16 cellular contexts compared by ENCODE assay signal in genomic region chr10:88244781-88245350, GRCh38.
DNase-seq lines count a peak whose midpoint lies in the region; ATAC-seq and TF ChIP-seq lines count a peak whose summit lies in the region.
"Had no signal": no experiment of that assay in that cellular context is flagged by ENCODE, and none has a peak within 500 bp of the region (broad histone marks: within the 10 kb centered on the region; RNA-seq: fewer than 3 reads in every experiment).

No MANE protein-coding gene starts in this region.

- no peaks in the 10 kb centered on the region for H4K20me1 ChIP-seq in Karpas-422 (ENCODE audit: insufficient read depth, low read depth, low read length)

- peaks cover 2 to 4% of the 10 kb centered on the region in 2 donors for H3K36me3 Mint-ChIP-seq in stimulated activated naive B cell treated with anti-CD40 and anti-IgM and Interleukin-4, amounts not matched to agents 10 μg/mL and 1 μg/mL and 100 μg/mL, for 72 hours

- H3K9me3 ChIP-seq in esophagus muscularis mucosa (no peaks in the 10 kb centered on the region), Karpas-422 (ENCODE audit: low read length) (no peaks in the 10 kb centered on the region)
- H3K9me3 ChIP-seq: A549 had no signal

- no peak for TF ChIP-seq EP300 in esophagus muscularis mucosa (IDR thresholded peaks at IDR 0.05)

- H3K9ac ChIP-seq in Karpas-422 (ENCODE audit: low read length), result no peak overlapping the region

- peaks cover 35 to 44% (median 42%) of the 10 kb centered on the region in 4 donors for H3K4me1 ChIP-seq in esophagus muscularis mucosa
- H3K4me1 ChIP-seq in Karpas-422 (ENCODE audit: low read length), result no peaks in the 10 kb centered on the region
- H3K4me1 ChIP-seq: A549 had no signal

- H3K27ac Mint-ChIP-seq in stimulated activated naive B cell treated with anti-CD40 and anti-IgM and Interleukin-4, amounts not matched to agents 10 μg/mL and 1 μg/mL and 100 μg/mL, for 72 hours, result peak overlapping the region; percentile 68
- H3K27ac Mint-ChIP-seq: activated CD8-positive, alpha-beta memory T cell treated with anti-CD3 and anti-CD28 coated beads, Interleukin-2, amount 10 ng/mL, durations not matched to agents 7 days and 5 days; activated naive CD4-positive, alpha-beta T cell treated with anti-CD3 and anti-CD28 coated beads, Interleukin-2, amount 10 ng/mL, durations not matched to agents 7 days and 5 days had no signal

- no peaks in the 10 kb centered on the region for H3K27me3 ChIP-seq in esophagus muscularis mucosa
- H3K27me3 ChIP-seq in Karpas-422 (ENCODE audit: low read length), result no peaks in the 10 kb centered on the region
- H3K27me3 ChIP-seq: cardiac muscle cell had no signal

- WGBS in esophagus muscularis mucosa, result 81% methylated on average over 6 of the region's 6 CpGs

- intact Hi-C loops in esophagus muscularis mucosa (cut with DNase I), result no loop called here

- H3K4me3 Mint-ChIP-seq in stimulated activated naive B cell treated with anti-CD40 and anti-IgM and Interleukin-4, amounts not matched to agents 10 μg/mL and 1 μg/mL and 100 μg/mL, for 72 hours, result no peak overlapping the region
- H3K4me3 Mint-ChIP-seq: activated CD8-positive, alpha-beta memory T cell treated with anti-CD3 and anti-CD28 coated beads, Interleukin-2, amount 10 ng/mL, durations not matched to agents 7 days and 5 days; activated naive CD4-positive, alpha-beta T cell treated with anti-CD3 and anti-CD28 coated beads, Interleukin-2, amount 10 ng/mL, durations not matched to agents 7 days and 5 days had no signal

- no peak overlapping the region for H3K4me2 ChIP-seq in Karpas-422 (ENCODE audit: low read depth, low read length, poor library complexity, severe bottlenecking)
- H3K4me2 ChIP-seq: A549 had no signal

- H3K27ac ChIP-seq in esophagus muscularis mucosa (replicated peaks in 1 of 4) (peak overlapping the region in 3 of 4 donors; percentile 24 to 73 (median 57)), Karpas-422 (ENCODE audit: low read length) (no peak overlapping the region)
- H3K27ac ChIP-seq: A549, WERI-Rb-1 had no signal

- peaks cover 13 to 19% of the 10 kb centered on the region in 2 donors for H3K4me1 Mint-ChIP-seq in stimulated activated naive B cell treated with anti-CD40 and anti-IgM and Interleukin-4, amounts not matched to agents 10 μg/mL and 1 μg/mL and 100 μg/mL, for 72 hours

- no peak for TF ChIP-seq CTCF in esophagus muscularis mucosa (IDR thresholded peaks at IDR 0.05)

- no peaks in the 10 kb centered on the region for H3K27me3 Mint-ChIP-seq in stimulated activated naive B cell treated with anti-CD40 and anti-IgM and Interleukin-4, amounts not matched to agents 10 μg/mL and 1 μg/mL and 100 μg/mL, for 72 hours
- H3K27me3 Mint-ChIP-seq: activated CD8-positive, alpha-beta memory T cell treated with anti-CD3 and anti-CD28 coated beads, Interleukin-2, amount 10 ng/mL, durations not matched to agents 7 days and 5 days had no signal

- no peak overlapping the region for H2AFZ ChIP-seq in Karpas-422 (ENCODE audit: low read length)

- no peaks in the 10 kb centered on the region for H3K9me2 ChIP-seq in Karpas-422 (replicated peaks; ENCODE audit: insufficient read depth, low read length)

- H3K4me3 ChIP-seq in esophagus muscularis mucosa, result no peak overlapping the region
- no peak overlapping the region for H3K4me3 ChIP-seq in Karpas-422 (ENCODE audit: low read length)
- H3K4me3 ChIP-seq: A549, cardiac muscle cell had no signal

- ATAC-seq in stimulated activated naive B cell treated with anti-CD40 and anti-IgM and Interleukin-4, amounts not matched to agents 10 μg/mL and 1 μg/mL and 100 μg/mL, for 72 hours (replicated peaks), result peak in 1 of 2 donors; percentile 42
- ATAC-seq: A549; activated CD8-positive, alpha-beta memory T cell treated with anti-CD3 and anti-CD28 coated beads, Interleukin-2, amount 10 ng/mL, durations not matched to agents 7 days and 5 days had no signal

- H3K36me3 ChIP-seq in esophagus muscularis mucosa, result no peaks in the 10 kb centered on the region
- H3K36me3 ChIP-seq in Karpas-422 (ENCODE audit: insufficient read depth, low read length), result no peaks in the 10 kb centered on the region
- H3K36me3 ChIP-seq: cardiac muscle cell, WERI-Rb-1 had no signal

- DNase-seq in NOMO-1 (lab: John Stamatoyannopoulos, UW; ENCODE audit: unreplicated experiment in 2 of 2) (peak; percentile 6 to 34), NOMO-1 treated with dmso at 0.1 percent for 144 hours (lab: John Stamatoyannopoulos, UW; ENCODE audit: unreplicated experiment) (no peak), MV-4-11 (lab: John Stamatoyannopoulos, UW) (peak; percentile 75), esophagus muscularis mucosa (ENCODE audit: extremely low spot score) (no peak), Karpas-422 (no peak), 8988T (no peak)
- DNase-seq in stimulated activated naive B cell treated with anti-CD40 and anti-IgM and Interleukin-4, amounts not matched to agents 10 μg/mL and 1 μg/mL and 100 μg/mL, for 72 hours, result no peak
- DNase-seq in activated CD4-positive, alpha-beta T cell treated with anti-CD3 and anti-CD28 coated beads for 1 hour, result no peak
- DNase-seq: activated CD8-positive, alpha-beta memory T cell treated with anti-CD3 and anti-CD28 coated beads, Interleukin-2, amount 10 ng/mL, durations not matched to agents 7 days and 5 days; activated naive CD4-positive, alpha-beta T cell treated with anti-CD3 and anti-CD28 coated beads, Interleukin-2, amount 10 ng/mL, durations not matched to agents 7 days and 5 days; NCI-H2107; NK-92 treated with Interleukin-12 subunit alpha and Interleukin-12 subunit beta, amount 100 ng/mL, for 24 hours; SW 1271; WERI-Rb-1 had no signal

- TF ChIP-seq POLR2A in esophagus muscularis mucosa (IDR thresholded peaks at IDR 0.05; ENCODE audit: low read depth), result no peak

- H3K79me2 ChIP-seq in Karpas-422 (ENCODE audit: low read length), result no peaks in the 10 kb centered on the region

- peaks cover 0 to 5% of the 10 kb centered on the region in 2 donors for H3K9me3 Mint-ChIP-seq in stimulated activated naive B cell treated with anti-CD40 and anti-IgM and Interleukin-4, amounts not matched to agents 10 μg/mL and 1 μg/mL and 100 μg/mL, for 72 hours

Comparison
In these comparisons a context has a peak if more than half of its experiments do, and no peak if none do; other contexts are left out.
1. DNase-seq: peak in NOMO-1 (2 of 2) and MV-4-11 (single experiment); none in NOMO-1 treated with dmso at 0.1 percent for 144 hours (single experiment), esophagus muscularis mucosa (single experiment), stimulated activated naive B cell treated with anti-CD40 and anti-IgM and Interleukin-4, amounts not matched to agents 10 μg/mL and 1 μg/mL and 100 μg/mL, for 72 hours (single experiment), activated CD4-positive, alpha-beta T cell treated with anti-CD3 and anti-CD28 coated beads for 1 hour (single experiment), Karpas-422 (single experiment) and 8988T (single experiment).